Comparison of ENCODE assay signal across 19 cellular contexts in the genomic region with DNA sequence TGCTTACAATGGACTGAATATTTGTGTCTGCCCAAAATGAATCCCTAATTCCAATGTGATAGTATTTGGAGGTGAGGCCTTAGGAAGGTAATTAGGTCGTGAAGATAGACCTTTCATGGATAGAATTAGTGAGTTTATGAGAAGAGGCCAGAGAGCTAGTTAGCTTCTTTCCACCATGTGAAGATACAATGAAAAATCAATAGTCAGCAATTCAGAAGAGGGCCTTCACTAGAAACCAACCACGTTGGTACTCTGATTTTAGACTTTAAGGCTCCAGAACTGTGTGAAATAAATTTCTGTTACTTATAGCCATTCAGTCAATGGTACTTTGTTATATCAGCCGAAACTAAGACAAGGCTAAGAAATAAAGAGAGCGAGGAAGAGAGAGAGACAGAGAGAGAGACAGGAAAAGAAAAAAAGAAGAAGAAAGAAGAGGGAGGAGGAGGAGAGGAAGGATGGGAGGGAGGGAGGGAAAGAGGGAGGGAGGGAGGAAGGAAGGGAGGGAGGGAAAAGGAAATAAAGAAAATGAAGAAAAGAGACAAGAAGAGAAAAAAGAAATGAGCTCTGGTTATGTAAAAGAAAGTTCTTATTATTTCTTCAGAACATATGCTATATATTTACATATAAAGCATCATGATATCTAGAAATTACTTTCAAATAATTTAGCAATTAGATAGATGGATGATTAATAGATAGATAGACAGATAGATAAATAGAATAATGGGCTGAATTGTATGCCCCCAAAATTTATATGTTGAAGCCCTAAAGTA.
DNase-seq lines count a peak whose midpoint lies in the region; ATAC-seq, FAIRE-seq and TF ChIP-seq lines count a peak whose summit lies in the region.
"Had no signal": no experiment of that assay in that cellular context is flagged by ENCODE, and none has a peak within 500 bp of the region (broad histone marks: within the 10 kb centered on the region; RNA-seq: fewer than 3 reads in every experiment).

No MANE protein-coding gene starts in this region.

- H3K36me3 ChIP-seq in IMR-90 (ENCODE audit: control insufficient read depth, insufficient read depth, low read length), result no peaks in the 10 kb centered on the region
- H3K36me3 ChIP-seq in K562 (ENCODE audit: control insufficient read depth, insufficient read depth, low read length), result no peaks in the 10 kb centered on the region
- H3K36me3 ChIP-seq in suprapubic skin, result no peaks in the 10 kb centered on the region
- H3K36me3 ChIP-seq: BLaER1 treated with 17β-estradiol and CSF1 and Interleukin-3, amounts not matched to agents 10 nM and 100 nM had no signal

- no peak overlapping the region for H3K4ac ChIP-seq in IMR-90 (ENCODE audit: low read depth, low read length)

- no peaks in the 10 kb centered on the region for H3K79me2 ChIP-seq in K562 (ENCODE audit: control insufficient read depth, insufficient read depth, low read length)

- H3K23ac ChIP-seq in IMR-90 (ENCODE audit: low read depth, low read length), result no peak overlapping the region

- no peak overlapping the region for H2AK5ac ChIP-seq in IMR-90 (ENCODE audit: low read depth, low read length)

- no peak overlapping the region for H3K14ac ChIP-seq in IMR-90 (replicated peaks; ENCODE audit: low read depth, low read length)

- BruUV-seq in IMR-90 (replicated peaks; lab: Mats Ljungman, UMichigan) (no TSS peak), K562 (replicated peaks; lab: Mats Ljungman, UMichigan) (no TSS peak)

- H2BK20ac ChIP-seq in IMR-90 (ENCODE audit: low read depth, low read length), result no peak overlapping the region

- no peak overlapping the region for H3K56ac ChIP-seq in IMR-90 (ENCODE audit: extremely low read depth, insufficient read depth, low read length)

- H4K20me1 ChIP-seq in IMR-90 (ENCODE audit: insufficient read depth, low read length) (no peaks in the 10 kb centered on the region), K562 (replicated peaks; ENCODE audit: control insufficient read depth, insufficient read depth, low read length) (no peaks in the 10 kb centered on the region)
- H4K20me1 ChIP-seq: BLaER1 treated with 17β-estradiol and CSF1 and Interleukin-3, amounts not matched to agents 10 nM and 100 nM had no signal

- CTCF ChIA-PET in A549 (lab: Yijun Ruan, JAX) (no interaction called here), IMR-90 (lab: Yijun Ruan, JAX) (no interaction called here), K562 (lab: Yijun Ruan, JAX; ENCODE audit: low intra/inter-chr PET ratio) (no interaction called here)

- H3K4me3 ChIP-seq in A549 (no peak overlapping the region), IMR-90 (ENCODE audit: insufficient read depth, low read depth, low read length) (no peak overlapping the region), K562 (no peak overlapping the region), suprapubic skin (no peak overlapping the region)
- H3K4me3 ChIP-seq: BLaER1 treated with 17β-estradiol and CSF1 and Interleukin-3, amounts not matched to agents 10 nM and 100 nM had no signal

- DNase-seq in A549 (ENCODE audit: low read depth in 1 of 2, low spot score in 1 of 2), result no peak
- DNase-seq in IMR-90, result no peak
- no peak for DNase-seq in K562 (ENCODE audit: extremely low read depth in 1 of 4, low spot score in 3 of 4)
- DNase-seq in suprapubic skin (ENCODE audit: low spot score in 2 of 2), result no peak
- DNase-seq: 8988T; AML-193; Caco-2; Calu3; CD4-positive, alpha-beta T cell; CD8-positive, alpha-beta T cell; DMS79 treated with DMSO at 0.1 percent for 48 hours; GF-D8 had no signal

- TF ChIP-seq EP300 in A549 (IDR thresholded peaks at IDR 0.05) (no peak), K562 (IDR thresholded peaks at IDR 0.05; ENCODE audit: low read length) (no peak), suprapubic skin (IDR thresholded peaks at IDR 0.05) (no peak)

- no peak overlapping the region for H2BK5ac ChIP-seq in IMR-90 (ENCODE audit: low read depth, low read length, poor library complexity, severe bottlenecking)

- TF ChIP-seq RAD21 in A549 (conservative IDR thresholded peaks at IDR 0.05 in 1 of 2, IDR thresholded peaks at IDR 0.05 in 1 of 2) (no peak), IMR-90 (IDR thresholded peaks at IDR 0.05; ENCODE audit: low read length) (no peak), K562 (CRISPR knock-in tag; conservative IDR thresholded peaks at IDR 0.05 in 1 of 2, IDR thresholded peaks at IDR 0.05 in 1 of 2) (no peak)

- no peak overlapping the region for H4K91ac ChIP-seq in IMR-90 (ENCODE audit: insufficient read depth, low read depth, low read length)

- no peak overlapping the region for H2BK120ac ChIP-seq in IMR-90 (ENCODE audit: low read depth, low read length)

- no peak for TF ChIP-seq CTCF in A549 (IDR thresholded peaks at IDR 0.05)
- no peak for TF ChIP-seq CTCF in IMR-90 (conservative IDR thresholded peaks at IDR 0.05; ENCODE audit: low read depth, low read length)
- no peak for TF ChIP-seq CTCF in K562 (IDR thresholded peaks at IDR 0.05 in 2 of 3, conservative IDR thresholded peaks at IDR 0.05 in 1 of 3; ENCODE audit: insufficient read depth in 2 of 3, low read depth in 1 of 3, low read length in 3 of 3)
- TF ChIP-seq CTCF in suprapubic skin (IDR thresholded peaks at IDR 0.05), result no peak

- no peaks in the 10 kb centered on the region for H3K27me3 ChIP-seq in IMR-90 (ENCODE audit: control insufficient read depth, insufficient read depth, low read length)
- H3K27me3 ChIP-seq in K562 (ENCODE audit: control insufficient read depth in 2 of 2, insufficient read depth in 2 of 2, low read length in 2 of 2), result no peaks in the 10 kb centered on the region
- no peaks in the 10 kb centered on the region for H3K27me3 ChIP-seq in suprapubic skin
- H3K27me3 ChIP-seq: BLaER1 treated with 17β-estradiol and CSF1 and Interleukin-3, amounts not matched to agents 10 nM and 100 nM had no signal

- in situ Hi-C loops in IMR-90 (cut with MboI; ENCODE audit: low sequenced_read_pairs) (no loop called here), K562 (cut with MboI) (no loop called here)

- TF ChIP-seq POLR2A in A549 (IDR thresholded peaks at IDR 0.05; ENCODE audit: low read length), result no peak
- no peak for TF ChIP-seq POLR2A in IMR-90 (IDR thresholded peaks at IDR 0.05; ENCODE audit: low read depth, low read length)
- TF ChIP-seq POLR2A in K562 (conservative IDR thresholded peaks at IDR 0.05), result no peak
- no peak for TF ChIP-seq POLR2A in suprapubic skin (IDR thresholded peaks at IDR 0.05)

- H3K9me3 ChIP-seq in A549, result no peaks in the 10 kb centered on the region
- H3K9me3 ChIP-seq in IMR-90 (ENCODE audit: control insufficient read depth, insufficient read depth, low read length), result no peaks in the 10 kb centered on the region
- no peaks in the 10 kb centered on the region for H3K9me3 ChIP-seq in K562 (replicated peaks; ENCODE audit: control insufficient read depth, insufficient read depth, low read depth, low read length)
- no peaks in the 10 kb centered on the region for H3K9me3 ChIP-seq in suprapubic skin
- H3K9me3 ChIP-seq: BLaER1 treated with 17β-estradiol and CSF1 and Interleukin-3, amounts not matched to agents 10 nM and 100 nM; Caco-2 had no signal

- H3K18ac ChIP-seq in IMR-90 (ENCODE audit: low read depth, low read length), result no peak overlapping the region

- no peak overlapping the region for H3K9ac ChIP-seq in IMR-90 (ENCODE audit: low read depth, low read length)
- H3K9ac ChIP-seq in K562 (ENCODE audit: insufficient read depth in 1 of 2, low read depth in 2 of 2, low read length in 2 of 2), result no peak overlapping the region
- H3K9ac ChIP-seq: BLaER1 treated with 17β-estradiol and CSF1 and Interleukin-3, amounts not matched to agents 10 nM and 100 nM had no signal

- 40% methylated on average over 4 of the region's 4 CpGs for WGBS in A549 (ENCODE audit: missing lambda C conversion rate)
- WGBS in IMR-90 (ENCODE audit: extremely low coverage in 2 of 2, insufficient read length in 1 of 2), 2 experiments, result no CpG with 5 or more reads among the region's 4 CpGs
- WGBS in K562 (ENCODE audit: insufficient coverage, low coverage, missing lambda C conversion rate), result 12% methylated on average over 4 of the region's 4 CpGs
- 86% methylated on average over 4 of the region's 4 CpGs for WGBS in suprapubic skin

- dilution Hi-C loops in IMR-90 (cut with HindIII; ENCODE audit: low sequenced_read_pairs, unreplicated experiment), result no loop called here

- ATAC-seq in A549, result no peak
- no peak for ATAC-seq in IMR-90 (ENCODE audit: low read depth)
- ATAC-seq in K562, result no peak
- no peak for ATAC-seq in HG03378 (IDR thresholded peaks at IDR 0.05; ENCODE audit: unreplicated experiment)
- ATAC-seq: CD8-positive, alpha-beta T cell had no signal

- no peaks in the 10 kb centered on the region for H3K4me1 ChIP-seq in A549
- H3K4me1 ChIP-seq in IMR-90 (ENCODE audit: control insufficient read depth, insufficient read depth, low read length), result no peaks in the 10 kb centered on the region
- H3K4me1 ChIP-seq in K562 (replicated peaks in 1 of 2; ENCODE audit: control insufficient read depth in 2 of 2, insufficient read depth in 2 of 2, low read length in 2 of 2), result no peaks in the 10 kb centered on the region
- no peaks in the 10 kb centered on the region for H3K4me1 ChIP-seq in suprapubic skin
- H3K4me1 ChIP-seq: BLaER1 treated with 17β-estradiol and CSF1 and Interleukin-3, amounts not matched to agents 10 nM and 100 nM; Caco-2 had no signal

- H4K5ac ChIP-seq in IMR-90 (ENCODE audit: low read depth, low read length), result no peak overlapping the region

- H3K4me2 ChIP-seq in A549, result no peak overlapping the region
- H3K4me2 ChIP-seq in IMR-90 (ENCODE audit: low read depth, low read length), result no peak overlapping the region
- H3K4me2 ChIP-seq in K562 (ENCODE audit: insufficient read depth, low read length), result no peak overlapping the region
- H3K4me2 ChIP-seq: BLaER1 treated with 17β-estradiol and CSF1 and Interleukin-3, amounts not matched to agents 10 nM and 100 nM had no signal

- no peaks in the 10 kb centered on the region for H3K79me1 ChIP-seq in IMR-90 (ENCODE audit: low read depth in 1 of 2, low read length in 2 of 2)

- H3K27ac ChIP-seq in A549 (no peak overlapping the region), IMR-90 (ENCODE audit: insufficient read depth, low read length) (no peak overlapping the region), K562 (ENCODE audit: extremely low read depth, low read depth, low read length) (no peak overlapping the region), suprapubic skin (no peak overlapping the region)
- H3K27ac ChIP-seq: BLaER1 treated with 17β-estradiol and CSF1 and Interleukin-3, amounts not matched to agents 10 nM and 100 nM; C4-2B had no signal

- H3K9me1 ChIP-seq in IMR-90 (ENCODE audit: insufficient read depth, low read length) (no peaks in the 10 kb centered on the region; the same call in 1 of the 2 replicates), K562 (ENCODE audit: control insufficient read depth, insufficient read depth, low read length) (no peaks in the 10 kb centered on the region)

- POLR2A ChIA-PET in A549 (lab: Yijun Ruan, JAX) (no interaction called here), IMR-90 (lab: Charles Lee; ENCODE audit: unreplicated experiment) (no interaction called here), K562 (lab: Yijun Ruan, JAX) (no interaction called here)

- no peak overlapping the region for H2AK9ac ChIP-seq in IMR-90 (replicated peaks; ENCODE audit: low read depth, low read length, poor library complexity)

- no peak overlapping the region for H4K8ac ChIP-seq in IMR-90 (ENCODE audit: low read depth in 2 of 2, low read length in 2 of 2)

- FAIRE-seq in A549 (lab: Jason Lieb, UNC) (no peak), K562 (lab: Jason Lieb, UNC) (no peak)
- FAIRE-seq: D721Med, G401.6, GM12891, GM19239 had no signal

- H2BK15ac ChIP-seq in IMR-90 (ENCODE audit: low read depth, low read length), result no peak overlapping the region

- intact Hi-C loops in IMR-90 (cut with micrococcal nuclease) (no loop called here), K562 (cut with micrococcal nuclease) (no loop called here)

- H2AFZ ChIP-seq in IMR-90 (replicated peaks; ENCODE audit: low read length, poor library complexity) (no peak overlapping the region), K562 (ENCODE audit: low read depth, low read length) (no peak overlapping the region)

Comparison
In these comparisons a context has a peak if more than half of its experiments do, and no peak if none do; other contexts are left out.
1. Of the 35 proteins assayed by ChIP-seq in both K562 and A549: peak only in K562: none; only in A549: none; in both: MAFK; in neither: 34.